ENCODE assay signal across 8 cellular contexts in the genomic region with DNA sequence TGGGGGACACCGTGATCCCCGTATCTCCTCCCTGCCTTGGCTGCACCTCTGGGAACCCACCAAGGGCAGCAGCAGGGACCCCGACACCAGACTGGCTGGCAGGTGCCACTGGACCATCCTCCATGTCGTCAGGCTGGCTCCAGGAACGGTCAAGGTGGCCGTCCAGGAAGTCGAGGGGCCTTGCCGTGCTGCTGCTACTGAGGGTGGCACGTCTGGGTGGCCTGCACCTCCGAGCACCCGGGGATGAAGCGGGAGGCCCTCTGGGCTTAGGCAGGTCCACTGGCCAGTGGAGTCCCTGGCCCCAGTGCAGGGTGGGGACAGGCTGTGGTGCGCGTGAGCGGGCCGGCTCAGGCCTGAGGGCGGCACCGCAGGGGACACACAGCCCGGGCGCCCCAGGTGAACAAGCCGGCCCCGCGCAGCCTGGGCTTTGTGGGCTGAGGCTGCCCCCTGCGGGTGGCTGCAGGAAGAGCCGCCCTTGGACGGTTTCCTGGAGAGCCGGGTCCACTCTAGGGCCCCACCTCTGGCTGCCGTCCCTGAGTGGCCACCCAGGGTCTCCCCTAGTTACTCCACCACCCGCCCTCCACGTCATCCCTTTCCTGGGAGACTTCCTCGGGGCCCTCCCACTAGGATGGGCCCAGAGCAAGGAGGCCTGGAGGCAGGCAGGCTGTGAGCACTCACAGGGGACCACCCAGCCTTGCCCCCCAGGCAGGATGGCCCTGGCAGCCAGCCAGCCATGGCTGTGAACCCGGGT. TPM values are rescaled to one million over a fixed set of nuclear protein-coding genes. Genes with fewer than 3 reads are reported as not detected.
DNase-seq lines count a peak whose midpoint lies in the region; ATAC-seq, FAIRE-seq and TF ChIP-seq lines count a peak whose summit lies in the region.

No MANE protein-coding gene starts in this region.

- no peak overlapping the region for H3K27ac ChIP-seq in astrocyte (ENCODE audit: low read depth, low read length)

- no peak for ATAC-seq in HG03159 (IDR thresholded peaks at IDR 0.05; ENCODE audit: unreplicated experiment)

- H3K9me3 Mint-ChIP-seq in astrocyte (ENCODE audit: unreplicated experiment) = no peaks in the 10 kb centered on the region

- H3K9me3 ChIP-seq in astrocyte (ENCODE audit: insufficient read depth, low read depth, low read length) = no peaks in the 10 kb centered on the region

- no peak overlapping the region for H3K4me2 ChIP-seq in astrocyte (ENCODE audit: low read length)

- no peak overlapping the region for H2AFZ ChIP-seq in astrocyte (ENCODE audit: low read depth, low read length)

- no peaks in the 10 kb centered on the region for H3K4me1 Mint-ChIP-seq in astrocyte (ENCODE audit: low read depth, unreplicated experiment)

- CTCF ChIA-PET in BJ (lab: Yijun Ruan, JAX) = no interaction called here

- TF ChIP-seq CTCF in BJ (IDR thresholded peaks at IDR 0.05; ENCODE audit: insufficient read depth, low read depth, low read length) (peak; percentile 84), astrocyte (IDR thresholded peaks at IDR 0.05; ENCODE audit: insufficient read depth, low read depth, low read length) (peak; percentile 38)

- H3K36me3 ChIP-seq in BJ (ENCODE audit: control insufficient read depth, insufficient read depth, low read length) (peaks cover 4% of the 10 kb centered on the region), H7 (replicated peaks; ENCODE audit: control insufficient read depth, insufficient read depth, low read length) (no peaks in the 10 kb centered on the region; the same call in 1 of the 2 replicates), astrocyte (ENCODE audit: insufficient read depth, low read length) (no peaks in the 10 kb centered on the region)

- DNase-seq in BJ (ENCODE audit: low read depth) (no peak), H7 (peak; percentile 98), T-helper 2 cell (peak in 3 of 5 experiments; percentile 35 to 42 (median 42)), astrocyte (ENCODE audit: low read depth) (peak; percentile 14), hippocampal formation (lab: John Stamatoyannopoulos, UW) (peak; percentile 25 to 41), NCI-H1694 (lab: John Stamatoyannopoulos, UW) (no peak)
- DNase-seq in stimulated activated CD4-positive, alpha-beta T cell treated with anti-CD3 and anti-CD28 coated beads, Interleukin-1b, Interleukin-23, amount 100 ng/mL, for 1 hour (ENCODE audit: low read depth in 2 of 2) = peak; percentile 19 to 47

- H3K4me1 ChIP-seq in astrocyte (ENCODE audit: insufficient read depth, low read length) = peaks cover 2% of the 10 kb centered on the region

- H3K4me3 ChIP-seq in BJ (ENCODE audit: low read depth, low read length) = no peak overlapping the region
- H3K4me3 ChIP-seq in H7 (ENCODE audit: insufficient read depth, low read depth, low read length) = no peak overlapping the region
- no peak overlapping the region for H3K4me3 ChIP-seq in astrocyte (ENCODE audit: insufficient read depth, low read depth, low read length)

- H3K27me3 ChIP-seq in BJ (ENCODE audit: control insufficient read depth, insufficient read depth, low read length) (no peaks in the 10 kb centered on the region), H7 (ENCODE audit: control insufficient read depth, insufficient read depth, low read length) (no peaks in the 10 kb centered on the region), astrocyte (ENCODE audit: insufficient read depth, low read length) (peaks cover 3% of the 10 kb centered on the region)

- H3K9ac ChIP-seq in astrocyte (ENCODE audit: low read length) = no peak overlapping the region

- peaks cover 9% of the 10 kb centered on the region for H3K36me3 Mint-ChIP-seq in astrocyte (ENCODE audit: low read depth, unreplicated experiment)

- H3K27me3 Mint-ChIP-seq in astrocyte (ENCODE audit: low read depth, unreplicated experiment) = no peaks in the 10 kb centered on the region

- H4K20me1 ChIP-seq in astrocyte (ENCODE audit: insufficient read depth, low read length) = peaks cover 42% of the 10 kb centered on the region

- POLR2A ChIA-PET in BJ (lab: Charles Lee) = no interaction called here

- H3K27ac Mint-ChIP-seq in astrocyte (ENCODE audit: unreplicated experiment) = no peak overlapping the region

- H3K4me3 Mint-ChIP-seq in astrocyte (ENCODE audit: unreplicated experiment) = no peak overlapping the region

- no peaks in the 10 kb centered on the region for H3K79me2 ChIP-seq in astrocyte (ENCODE audit: insufficient read depth, low read length)

- FAIRE-seq in astrocyte (lab: Jason Lieb, UNC) = no peak

RNA-seq across cellular contexts. Expression of gene ZC3H18, which starts 42.8 kb away (rescaled TPM):
- polyA plus RNA-seq in BJ (2011; rRNA removed) = 7.9 and 11.2 TPM in 2 replicates
- 5.7 and 6.7 TPM in 2 replicates for polyA minus RNA-seq in BJ (2011; rRNA and poly(A)+ RNA removed)
- total RNA-seq in H7 (2014; rRNA removed; shearing (Covaris generic)) = 19.5 and 20.0 TPM in 2 replicates
- total RNA-seq in astrocyte = 31.6 and 32.8 TPM in 2 replicates

Comparison
In these comparisons a context has a peak if more than half of its experiments do, and no peak if none do; other contexts are left out.
1. DNase-seq: peak in H7 (single experiment), T-helper 2 cell (3 of 5), astrocyte (single experiment), hippocampal formation (2 of 2) and stimulated activated CD4-positive, alpha-beta T cell treated with anti-CD3 and anti-CD28 coated beads, Interleukin-1b, Interleukin-23, amount 100 ng/mL, for 1 hour (2 of 2); none in BJ (single experiment) and NCI-H1694 (single experiment).